8 cellular contexts compared by ENCODE assay signal in genomic region chr15:39918688-39919385, GRCh38. TPM values are rescaled to one million over a fixed set of nuclear protein-coding genes. Genes with fewer than 3 reads are reported as not detected.
A peak's percentile ranks its signal among the peaks of the same experiment; 100 is the strongest.
DNase-seq lines count a peak whose midpoint lies in the region; ATAC-seq and TF ChIP-seq lines count a peak whose summit lies in the region.

No MANE protein-coding gene starts in this region.

- no peak for DNase-seq in activated naive CD4-positive, alpha-beta T cell treated with anti-CD3 and anti-CD28 coated beads, Interleukin-2, amount 50 U/mL, for 72 hours (ENCODE audit: low spot score in 2 of 2)
- DNase-seq in amniotic stem cell (lab: John Stamatoyannopoulos, UW) = peak; percentile 70
- DNase-seq in immature natural killer cell = no peak
- no peak for DNase-seq in tibial nerve (ENCODE audit: low spot score in 2 of 2)
- DNase-seq in effector CD4-positive, alpha-beta T cell = no peak
- DNase-seq in DMS79 treated with DMSO at 0.1 percent for 48 hours (lab: John Stamatoyannopoulos, UW) = no peak
- no peak for DNase-seq in mucosa of descending colon

- no peak for ATAC-seq in activated naive CD4-positive, alpha-beta T cell treated with anti-CD3 and anti-CD28 coated beads, Interleukin-2, amount 50 U/mL, for 72 hours
- no peak for ATAC-seq in mucosa of descending colon

- peak overlapping the region; percentile 77 for H3K4me3 Mint-ChIP-seq in activated naive CD4-positive, alpha-beta T cell treated with anti-CD3 and anti-CD28 coated beads, Interleukin-2, amount 50 U/mL, for 24 hours
- H3K4me3 Mint-ChIP-seq in immature natural killer cell = peak overlapping the region; percentile 52 to 72 (median 68)

- no peak for TF ChIP-seq POLR2A in tibial nerve (IDR thresholded peaks at IDR 0.05)

- intact Hi-C loops in mucosa of descending colon (cut with DNase I, micrococcal nuclease) = no loop called here

- no peak for TF ChIP-seq CTCF in tibial nerve (IDR thresholded peaks at IDR 0.05)
- TF ChIP-seq CTCF in mucosa of descending colon (IDR thresholded peaks at IDR 0.05) = no peak

- no peaks in the 10 kb centered on the region for H3K27me3 ChIP-seq in tibial nerve

- H3K27me3 Mint-ChIP-seq in activated naive CD4-positive, alpha-beta T cell treated with anti-CD3 and anti-CD28 coated beads, Interleukin-2, amount 50 U/mL, for 24 hours = peaks cover 18% of the 10 kb centered on the region
- H3K27me3 Mint-ChIP-seq in immature natural killer cell (ENCODE audit: low read depth in 3 of 3) = peaks cover 16 to 27% (median 18%) of the 10 kb centered on the region in 3 donors

- H3K27ac Mint-ChIP-seq in activated naive CD4-positive, alpha-beta T cell treated with anti-CD3 and anti-CD28 coated beads, Interleukin-2, amount 50 U/mL, for 24 hours = peak overlapping the region; percentile 63
- no peak overlapping the region for H3K27ac Mint-ChIP-seq in activated naive CD4-positive, alpha-beta T cell treated with anti-CD3 and anti-CD28 coated beads, Interleukin-2, amount 50 U/mL, for 72 hours
- H3K27ac Mint-ChIP-seq in immature natural killer cell = no peak overlapping the region

- H3K27ac ChIP-seq in tibial nerve = peak overlapping the region in 1 of 4 donors; percentile 89

- H3K36me3 Mint-ChIP-seq in activated naive CD4-positive, alpha-beta T cell treated with anti-CD3 and anti-CD28 coated beads, Interleukin-2, amount 50 U/mL, for 24 hours = peaks cover 2% of the 10 kb centered on the region
- peaks cover 7 to 8% of the 10 kb centered on the region in 2 donors for H3K36me3 Mint-ChIP-seq in activated naive CD4-positive, alpha-beta T cell treated with anti-CD3 and anti-CD28 coated beads, Interleukin-2, amount 50 U/mL, for 72 hours
- H3K36me3 Mint-ChIP-seq in immature natural killer cell = no peaks in the 10 kb centered on the region

- H3K4me1 ChIP-seq in tibial nerve = peaks cover 0 to 23% (median 0%) of the 10 kb centered on the region in 4 donors
- peaks cover 8% of the 10 kb centered on the region for H3K4me1 ChIP-seq in mucosa of descending colon (ENCODE audit: low read depth)

- peak overlapping the region in 3 of 4 donors; percentile 63 to 76 (median 69) for H3K4me3 ChIP-seq in tibial nerve
- no peak overlapping the region for H3K4me3 ChIP-seq in mucosa of descending colon

- peaks cover 7% of the 10 kb centered on the region for H3K9me3 Mint-ChIP-seq in activated naive CD4-positive, alpha-beta T cell treated with anti-CD3 and anti-CD28 coated beads, Interleukin-2, amount 50 U/mL, for 24 hours
- H3K9me3 Mint-ChIP-seq in activated naive CD4-positive, alpha-beta T cell treated with anti-CD3 and anti-CD28 coated beads, Interleukin-2, amount 50 U/mL, for 72 hours = peaks cover 6 to 11% of the 10 kb centered on the region in 2 donors
- no peaks in the 10 kb centered on the region for H3K9me3 Mint-ChIP-seq in immature natural killer cell

- no peaks in the 10 kb centered on the region for H3K9me3 ChIP-seq in tibial nerve
- H3K9me3 ChIP-seq in mucosa of descending colon = no peaks in the 10 kb centered on the region

- WGBS in tibial nerve, 2 donors = 33% methylated on average over 13 of the region's 13 CpGs

- TF ChIP-seq EP300 in tibial nerve (IDR thresholded peaks at IDR 0.05) = no peak

- H3K36me3 ChIP-seq in tibial nerve (no peaks in the 10 kb centered on the region), mucosa of descending colon (ENCODE audit: low read depth) (no peaks in the 10 kb centered on the region)

- H3K4me1 Mint-ChIP-seq in activated naive CD4-positive, alpha-beta T cell treated with anti-CD3 and anti-CD28 coated beads, Interleukin-2, amount 50 U/mL, for 24 hours = peaks cover 16% of the 10 kb centered on the region
- H3K4me1 Mint-ChIP-seq in immature natural killer cell = peaks cover 13 to 15% of the 10 kb centered on the region in 2 donors

RNA-seq across cellular contexts. Expression of gene GPR176, which starts 1.2 kb away (rescaled TPM):
- under 1 TPM; 0.41 to 0.47 TPM for total RNA-seq in activated naive CD4-positive, alpha-beta T cell treated with anti-CD3 and anti-CD28 coated beads, Interleukin-2, amount 50 U/mL, for 72 hours
- under 1 TPM in 1 of 3 donors, not detected in 2; 0.07 TPM for polyA plus RNA-seq in immature natural killer cell
- total RNA-seq in tibial nerve (10 to 100 TPM in 2 of 4 donors, 1 to 10 TPM in 2; 2.4 to 18.6 (median 9.1) TPM), mucosa of descending colon (1 to 10 TPM in 2 of 3 donors, under 1 TPM in 1; 0.32 to 4.9 (median 1.2) TPM)

RNA-seq across cellular contexts. Expression of gene EIF2AK4, which starts 15.1 kb away (rescaled TPM):
- 10 to 100 TPM; 32.1 to 39.0 TPM for total RNA-seq in activated naive CD4-positive, alpha-beta T cell treated with anti-CD3 and anti-CD28 coated beads, Interleukin-2, amount 50 U/mL, for 72 hours
- 10 to 100 TPM; 14.9 to 18.5 (median 15.4) TPM for polyA plus RNA-seq in immature natural killer cell
- 10 to 100 TPM; 42.3 to 58.8 (median 54.1) TPM for total RNA-seq in tibial nerve
- total RNA-seq in mucosa of descending colon = 10 to 100 TPM; 17.3 to 31.2 (median 23.9) TPM
